In the genomic region with DNA sequence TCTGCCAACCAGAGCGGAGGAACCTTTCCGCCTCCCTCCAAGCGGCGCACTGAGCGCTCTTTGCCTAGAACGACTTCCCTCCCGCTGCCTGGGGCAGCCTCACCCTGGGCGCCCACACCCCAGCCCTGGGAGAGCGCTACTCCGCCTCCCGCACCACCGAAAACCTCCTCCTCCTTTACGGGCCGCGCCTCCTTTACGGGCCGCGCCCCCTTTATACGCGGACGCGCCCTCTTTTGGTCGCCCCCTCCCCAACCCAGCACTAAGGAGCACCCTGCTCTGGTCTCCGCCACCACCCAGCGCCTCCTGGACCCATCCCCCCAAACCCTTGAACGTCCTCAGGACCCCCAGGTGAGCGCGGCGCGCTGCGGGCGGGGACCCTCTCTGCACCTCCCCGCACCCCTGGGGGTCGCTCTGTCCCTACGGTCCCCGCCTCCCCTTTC, we compare ENCODE assay signal across 8 cellular contexts. TPM values are rescaled to one million over a fixed set of nuclear protein-coding genes. Genes with fewer than 3 reads are reported as not detected.
A peak's percentile ranks its signal among the peaks of the same experiment; 100 is the strongest.
DNase-seq lines count a peak whose midpoint lies in the region; ATAC-seq and TF ChIP-seq lines count a peak whose summit lies in the region.

No MANE protein-coding gene starts in this region.

- H3K27ac ChIP-seq in VCaP (peak overlapping the region; percentile 58; the same call in 1 of the 2 replicates), esophagus muscularis mucosa (replicated peaks in 1 of 4) (no peak overlapping the region)

- no peak for TF ChIP-seq EP300 in esophagus muscularis mucosa (IDR thresholded peaks at IDR 0.05)

- no peaks in the 10 kb centered on the region for H3K36me3 ChIP-seq in esophagus muscularis mucosa

- intact Hi-C loops in esophagus muscularis mucosa (cut with DNase I) = no loop called here

- H3K27ac Mint-ChIP-seq in progenitor cell of endocrine pancreas = peak overlapping the region; percentile 29

- DNase-seq in DMS53 (lab: John Stamatoyannopoulos, UW) = peak; percentile 31
- no peak for DNase-seq in DMS53 treated with DMSO at 0.1 percent for 48 hours (lab: John Stamatoyannopoulos, UW; ENCODE audit: unreplicated experiment)
- DNase-seq in esophagus muscularis mucosa (ENCODE audit: extremely low spot score) = no peak
- DNase-seq in progenitor cell of endocrine pancreas (ENCODE audit: low spot score, unreplicated experiment) = peak; percentile 34
- no peak for DNase-seq in GM10248 (ENCODE audit: extremely low spot score)
- DNase-seq in Kasumi-1 (lab: John Stamatoyannopoulos, UW) = no peak

- H3K9me3 ChIP-seq in esophagus muscularis mucosa = no peaks in the 10 kb centered on the region

- ATAC-seq in GM18511 (IDR thresholded peaks at IDR 0.05; ENCODE audit: unreplicated experiment) = no peak

- TF ChIP-seq POLR2A in esophagus muscularis mucosa (IDR thresholded peaks at IDR 0.05; ENCODE audit: low read depth) = no peak

- TF ChIP-seq CTCF in VCaP (conservative IDR thresholded peaks at IDR 0.05) (no peak), esophagus muscularis mucosa (IDR thresholded peaks at IDR 0.05) (no peak), progenitor cell of endocrine pancreas (IDR thresholded peaks at IDR 0.05; ENCODE audit: unreplicated experiment) (no peak), GM10248 (IDR thresholded peaks at IDR 0.05; ENCODE audit: control extremely low read depth, extremely low read depth, low read depth, missing control alignments) (no peak)

- H3K4me1 ChIP-seq in esophagus muscularis mucosa = peaks cover 20 to 33% (median 32%) of the 10 kb centered on the region in 4 donors

- POLR2A ChIA-PET in GM10248 (lab: Yijun Ruan, JAX) = no interaction called here

- H3K27me3 Mint-ChIP-seq in progenitor cell of endocrine pancreas = peaks cover 61% of the 10 kb centered on the region

- H3K4me1 Mint-ChIP-seq in progenitor cell of endocrine pancreas (ENCODE audit: low read depth) = peaks cover 14% of the 10 kb centered on the region

- peak overlapping the region; percentile 46 to 53 (median 48) for H3K4me3 ChIP-seq in esophagus muscularis mucosa

- H3K9me3 Mint-ChIP-seq in progenitor cell of endocrine pancreas (ENCODE audit: low read depth) = no peaks in the 10 kb centered on the region

- no CpG with 5 or more reads among the region's 36 CpGs for WGBS in esophagus muscularis mucosa

- peak overlapping the region; percentile 79 for H3K4me3 Mint-ChIP-seq in progenitor cell of endocrine pancreas (ENCODE audit: low read depth)

- CTCF ChIA-PET in GM10248 (lab: Yijun Ruan, JAX) = no interaction called here

- peaks cover 0 to 83% (median 28%) of the 10 kb centered on the region in 4 donors for H3K27me3 ChIP-seq in esophagus muscularis mucosa

- peaks cover 3% of the 10 kb centered on the region for H3K36me3 Mint-ChIP-seq in progenitor cell of endocrine pancreas (ENCODE audit: insufficient read depth)

RNA-seq across cellular contexts. Expression of a gene that starts 0.6 kb away (rescaled TPM):
- total RNA-seq in esophagus muscularis mucosa (1 to 10 TPM in 3 of 4 donors, under 1 TPM in 1; 0.42 to 5.1 (median 2.7) TPM), progenitor cell of endocrine pancreas (52.4 and 55.0 TPM in 2 replicates)

Comparison
In these comparisons a context has a peak if more than half of its experiments do, and no peak if none do; other contexts are left out.
1. DNase-seq: peak in DMS53 (single experiment) and progenitor cell of endocrine pancreas (single experiment); none in DMS53 treated with DMSO at 0.1 percent for 48 hours (single experiment), esophagus muscularis mucosa (single experiment), GM10248 (single experiment) and Kasumi-1 (0 of 2).